In the genomic region with DNA sequence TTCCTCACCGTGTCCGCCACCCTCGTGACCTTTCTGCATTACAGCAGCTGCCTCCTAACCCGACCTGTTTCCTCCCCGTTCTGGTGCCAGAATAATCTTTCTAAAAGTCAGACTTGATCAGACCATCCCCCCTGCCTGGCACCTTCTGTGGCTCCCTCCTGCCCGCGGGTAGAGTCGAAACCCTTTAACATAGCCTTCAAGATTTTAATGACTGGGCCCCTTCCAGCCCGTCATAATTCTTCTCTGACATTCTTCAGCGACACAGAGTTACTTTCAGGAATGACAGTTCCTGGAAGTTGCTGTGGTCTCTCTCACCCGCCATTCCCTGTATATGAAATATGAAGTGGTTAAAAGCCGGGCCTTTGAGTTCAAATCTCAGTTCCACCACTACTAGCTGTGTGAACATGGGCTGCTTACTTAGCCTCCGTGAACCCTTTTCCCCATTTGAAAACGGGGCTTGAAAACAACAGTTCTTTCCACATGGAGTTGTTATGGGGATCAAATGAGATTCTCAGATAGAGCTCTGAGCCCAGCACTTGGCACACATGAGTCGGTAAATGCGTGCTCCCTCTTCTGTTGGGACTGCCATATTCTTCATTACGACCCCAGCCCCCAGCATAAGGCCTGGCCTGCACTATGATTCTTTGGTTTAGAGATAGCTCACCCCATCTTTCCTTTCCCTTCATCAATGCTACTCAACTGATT, we compare ENCODE assay signal across 8 cellular contexts. TPM values are rescaled to one million over a fixed set of nuclear protein-coding genes. Genes with fewer than 3 reads are reported as not detected.
DNase-seq lines count a peak whose midpoint lies in the region; ATAC-seq and TF ChIP-seq lines count a peak whose summit lies in the region.

No MANE protein-coding gene starts in this region.

- H3K27ac Mint-ChIP-seq in dendritic cell treated with granulocyte-macrophage colony-stimulating factor and Interleukin-4, amounts not matched to agents 40 ng/mL and 50 ng/mL, for 4 days = peak overlapping the region; percentile 96
- peak overlapping the region; percentile 99 for H3K27ac Mint-ChIP-seq in mesothelial cell of epicardium

- intact Hi-C loops in dendritic cell treated with granulocyte-macrophage colony-stimulating factor and Interleukin-4, amounts not matched to agents 40 ng/mL and 50 ng/mL, for 4 days (cut with micrococcal nuclease) = loop anchor here (1.0 to 5.0 kb wide), 4 partner anchors 74 to 360 kb away; a partner anchor contains a TSS

- DNase-seq in activated CD8-positive, alpha-beta memory T cell treated with anti-CD3 and anti-CD28 coated beads, Interleukin-2, amount 50 U/mL, for 4 hours = peak; percentile 50
- no peak for DNase-seq in activated CD8-positive, alpha-beta memory T cell treated with anti-CD3 and anti-CD28 coated beads for 24 hours
- DNase-seq in RKO (ENCODE audit: low spot score) = peak; percentile 70
- no peak for DNase-seq in mesothelial cell of epicardium (ENCODE audit: low spot score in 2 of 2, unreplicated experiment in 2 of 2)
- no peak for DNase-seq in NCI-H1694 (lab: John Stamatoyannopoulos, UW)
- DNase-seq in NCI-H2081 treated with DMSO at 0.1 percent for 48 hours (lab: John Stamatoyannopoulos, UW) = no peak

- TF ChIP-seq CTCF in mesothelial cell of epicardium (IDR thresholded peaks at IDR 0.05; ENCODE audit: unreplicated experiment) = no peak

- no peak for ATAC-seq in GM18520 (IDR thresholded peaks at IDR 0.05; ENCODE audit: unreplicated experiment)

- H3K27me3 Mint-ChIP-seq in dendritic cell treated with granulocyte-macrophage colony-stimulating factor and Interleukin-4, amounts not matched to agents 40 ng/mL and 50 ng/mL, for 4 days = no peaks in the 10 kb centered on the region
- peaks cover 2% of the 10 kb centered on the region for H3K27me3 Mint-ChIP-seq in mesothelial cell of epicardium (ENCODE audit: low read depth)

- peak overlapping the region; percentile 93 for H3K4me3 Mint-ChIP-seq in dendritic cell treated with granulocyte-macrophage colony-stimulating factor and Interleukin-4, amounts not matched to agents 40 ng/mL and 50 ng/mL, for 4 days
- H3K4me3 Mint-ChIP-seq in mesothelial cell of epicardium = peak overlapping the region; percentile 99

- H3K36me3 Mint-ChIP-seq in dendritic cell treated with granulocyte-macrophage colony-stimulating factor and Interleukin-4, amounts not matched to agents 40 ng/mL and 50 ng/mL, for 4 days (ENCODE audit: low read depth) = peaks cover 36% of the 10 kb centered on the region
- H3K36me3 Mint-ChIP-seq in mesothelial cell of epicardium = peaks cover 7% of the 10 kb centered on the region

- H3K9me3 Mint-ChIP-seq in dendritic cell treated with granulocyte-macrophage colony-stimulating factor and Interleukin-4, amounts not matched to agents 40 ng/mL and 50 ng/mL, for 4 days = no peaks in the 10 kb centered on the region
- H3K9me3 Mint-ChIP-seq in mesothelial cell of epicardium = no peaks in the 10 kb centered on the region

- H3K4me1 Mint-ChIP-seq in dendritic cell treated with granulocyte-macrophage colony-stimulating factor and Interleukin-4, amounts not matched to agents 40 ng/mL and 50 ng/mL, for 4 days (ENCODE audit: low read depth) = peaks cover 30% of the 10 kb centered on the region
- H3K4me1 Mint-ChIP-seq in mesothelial cell of epicardium = peaks cover 8% of the 10 kb centered on the region

RNA-seq across cellular contexts. Expression of a gene that starts 0.7 kb away (rescaled TPM):
- 36.7 to 39.5 TPM (median 36.9 TPM) in 3 replicates for total RNA-seq in mesothelial cell of epicardium

Comparison
In these comparisons a context has a peak if more than half of its experiments do, and no peak if none do; other contexts are left out.
1. DNase-seq: peak in activated CD8-positive, alpha-beta memory T cell treated with anti-CD3 and anti-CD28 coated beads, Interleukin-2, amount 50 U/mL, for 4 hours (single experiment) and RKO (single experiment); none in activated CD8-positive, alpha-beta memory T cell treated with anti-CD3 and anti-CD28 coated beads for 24 hours (single experiment), mesothelial cell of epicardium (0 of 2), NCI-H1694 (single experiment) and NCI-H2081 treated with DMSO at 0.1 percent for 48 hours (single experiment).